Comparison of ENCODE assay signal across 8 cellular contexts in the genomic region with DNA sequence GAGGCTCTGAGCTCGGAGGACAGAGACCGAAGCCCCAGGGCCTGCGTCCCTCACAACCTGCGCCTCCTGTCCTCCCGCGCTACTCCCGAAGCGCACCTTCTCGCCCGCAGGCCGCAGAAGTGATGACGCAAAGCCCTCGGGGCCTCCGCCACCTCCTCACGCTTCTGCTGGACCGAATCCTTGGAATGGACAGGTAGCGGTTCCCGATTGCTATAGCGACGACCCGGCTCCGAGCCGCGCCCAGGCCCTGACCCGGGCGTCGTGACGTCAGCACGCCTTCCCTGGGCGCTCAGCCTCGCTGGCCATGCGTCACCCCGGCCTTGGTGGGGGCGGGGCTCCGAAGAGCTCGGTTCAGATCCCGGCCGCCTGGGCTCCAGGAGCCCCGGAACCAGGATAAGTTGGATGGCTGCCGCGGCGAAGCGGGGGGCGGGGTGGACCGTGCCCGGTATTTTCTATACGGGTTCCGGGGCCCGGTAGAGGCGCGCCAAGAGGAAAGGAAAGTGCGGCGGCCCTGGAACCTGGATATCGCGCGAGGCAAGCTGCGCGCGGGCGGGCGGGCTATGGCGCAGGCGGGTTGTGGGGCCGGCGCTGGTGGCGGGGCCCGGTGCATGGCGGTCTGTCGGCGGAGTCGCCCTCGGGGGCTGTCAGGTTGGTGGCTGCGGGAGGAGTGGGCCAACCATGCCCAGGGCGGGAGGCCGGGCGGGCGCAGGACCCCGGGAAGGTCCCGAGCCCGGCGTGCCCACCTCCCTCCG. TPM values are rescaled to one million over a fixed set of nuclear protein-coding genes. Genes with fewer than 3 reads are reported as not detected.
DNase-seq lines count a peak whose midpoint lies in the region; ATAC-seq, FAIRE-seq and TF ChIP-seq lines count a peak whose summit lies in the region.

Gene ZNF76 (plus strand): TSS at position 542 of the 752 bp plus-strand sequence. CDS start 21,417 bp downstream, outside the sequence.

- FAIRE-seq in pancreas (lab: Jason Lieb, UNC) = no peak

- no peaks in the 10 kb centered on the region for H4K20me1 ChIP-seq in SU-DHL-6 (ENCODE audit: low read depth, low read length)

- H3K36me3 Mint-ChIP-seq in activated naive CD8-positive, alpha-beta T cell treated with anti-CD3 and anti-CD28 coated beads, Interleukin-2, amount 10 ng/mL, durations not matched to agents 7 days and 5 days = peaks cover 4% of the 10 kb centered on the region

- H3K4me3 ChIP-seq in SU-DHL-6 (ENCODE audit: insufficient read depth, low read length, poor library complexity, severe bottlenecking) (peak within 1 kb of the TSS; percentile 72), pancreas (peak within 1 kb of the TSS; percentile 77 to 97 (median 91)), tibial artery (peak within 1 kb of the TSS; percentile 80 to 94)

- no peaks in the 10 kb centered on the region for H3K27me3 Mint-ChIP-seq in activated naive CD8-positive, alpha-beta T cell treated with anti-CD3 and anti-CD28 coated beads, Interleukin-2, amount 10 ng/mL, durations not matched to agents 7 days and 5 days

- peak within 1 kb of the TSS; percentile 77 for H3K4me2 ChIP-seq in SU-DHL-6 (ENCODE audit: low read depth, low read length, poor library complexity, severe bottlenecking)

- H3F3A ChIP-seq in SU-DHL-6 (ENCODE audit: insufficient read depth) = peaks cover 18% of the 10 kb centered on the region

- peak; percentile 93 for ATAC-seq in HG02642 (IDR thresholded peaks at IDR 0.05; ENCODE audit: poor library complexity, unreplicated experiment)
- ATAC-seq in activated naive CD8-positive, alpha-beta T cell treated with anti-CD3 and anti-CD28 coated beads, Interleukin-2, amount 10 ng/mL, durations not matched to agents 7 days and 5 days (ENCODE audit: low read depth) = peak; percentile 91
- ATAC-seq in Right ventricle myocardium inferior = peak; percentile 93
- peak; percentile 90 to 96 (median 96) for ATAC-seq in pancreas

- no peaks in the 10 kb centered on the region for H3K9me2 ChIP-seq in SU-DHL-6 (replicated peaks; ENCODE audit: insufficient read depth, low read length)

- H3K9ac ChIP-seq in SU-DHL-6 (ENCODE audit: low read length) = peak within 1 kb of the TSS; percentile 86

- H3K79me2 ChIP-seq in SU-DHL-6 (ENCODE audit: insufficient read depth, low read length) = peaks cover 34% of the 10 kb centered on the region; the same call in 1 of the 2 replicates

- 0 to 1% methylated on average over 61 to 82 of the region's 82 CpGs for WGBS in pancreas, 2 donors

- H3K4me1 ChIP-seq in pancreas (peaks cover 0 to 13% (median 0%) of the 10 kb centered on the region in 3 donors), tibial artery (peaks cover 0 to 65% (median 22%) of the 10 kb centered on the region in 4 donors)

- H3K36me3 ChIP-seq in SU-DHL-6 (ENCODE audit: low read length) = no peaks in the 10 kb centered on the region
- no peaks in the 10 kb centered on the region for H3K36me3 ChIP-seq in pancreas
- H3K36me3 ChIP-seq in tibial artery = no peaks in the 10 kb centered on the region

- no peaks in the 10 kb centered on the region for H3K9me3 Mint-ChIP-seq in activated naive CD8-positive, alpha-beta T cell treated with anti-CD3 and anti-CD28 coated beads, Interleukin-2, amount 10 ng/mL, durations not matched to agents 7 days and 5 days

- DNase-seq in GM10266 (ENCODE audit: extremely low spot score) = peak; percentile 94
- DNase-seq in NCI-H128 (lab: John Stamatoyannopoulos, UW; ENCODE audit: unreplicated experiment) = peak; percentile 90
- DNase-seq in activated naive CD8-positive, alpha-beta T cell treated with anti-CD3 and anti-CD28 coated beads, Interleukin-2, amount 10 ng/mL, durations not matched to agents 7 days and 5 days = peak; percentile 95
- peak; percentile 99 for DNase-seq in Right ventricle myocardium inferior (ENCODE audit: missing footprints)
- DNase-seq in pancreas = peak; percentile 98 to 100 (median 99)
- DNase-seq in tibial artery = peak; percentile 97 to 99

- peaks cover 31% of the 10 kb centered on the region for H3K4me1 Mint-ChIP-seq in activated naive CD8-positive, alpha-beta T cell treated with anti-CD3 and anti-CD28 coated beads, Interleukin-2, amount 10 ng/mL, durations not matched to agents 7 days and 5 days

- H3K9me3 ChIP-seq in SU-DHL-6 (ENCODE audit: insufficient read depth, low read length) = no peaks in the 10 kb centered on the region
- H3K9me3 ChIP-seq in pancreas = no peaks in the 10 kb centered on the region
- no peaks in the 10 kb centered on the region for H3K9me3 ChIP-seq in tibial artery

- H3K27me3 ChIP-seq in SU-DHL-6 (ENCODE audit: low read length) (no peaks in the 10 kb centered on the region), pancreas (no peaks in the 10 kb centered on the region), tibial artery (no peaks in the 10 kb centered on the region)

- H3K27ac Mint-ChIP-seq in activated naive CD8-positive, alpha-beta T cell treated with anti-CD3 and anti-CD28 coated beads, Interleukin-2, amount 10 ng/mL, durations not matched to agents 7 days and 5 days = peak within 1 kb of the TSS; percentile 94

- peak within 1 kb of the TSS; percentile 95 for H3K4me3 Mint-ChIP-seq in activated naive CD8-positive, alpha-beta T cell treated with anti-CD3 and anti-CD28 coated beads, Interleukin-2, amount 10 ng/mL, durations not matched to agents 7 days and 5 days

- peak within 1 kb of the TSS; percentile 88 for H2AFZ ChIP-seq in SU-DHL-6 (ENCODE audit: low read depth, low read length, severe bottlenecking)

- POLR2A ChIA-PET in activated naive CD8-positive, alpha-beta T cell treated with anti-CD3 and anti-CD28 coated beads, Interleukin-2, amount 10 ng/mL, durations not matched to agents 7 days and 5 days (lab: Charles Lee) = interaction anchor here (0.6 to 2.2 kb wide), 9 partner anchors 8 to 662 kb away, joined by 4 to 10 read pairs (median 5); partner anchors contain the start of genes RPL10A and SRPK1

- TF ChIP-seq CTCF in GM10266 (IDR thresholded peaks at IDR 0.05; ENCODE audit: control insufficient read depth, insufficient read depth, low read depth, missing control alignments) = peak; percentile 12
- peak; percentile 4 for TF ChIP-seq CTCF in SU-DHL-6 (IDR thresholded peaks at IDR 0.05; ENCODE audit: insufficient read depth, low read length, poor library complexity, severe bottlenecking)
- no peak for TF ChIP-seq CTCF in pancreas (IDR thresholded peaks at IDR 0.05)
- peak in 1 of 2 experiments; percentile 74 for TF ChIP-seq CTCF in tibial artery (IDR thresholded peaks at IDR 0.05)

- H3K27ac ChIP-seq in SU-DHL-6 (ENCODE audit: low read depth, low read length) (peak within 1 kb of the TSS; percentile 72), pancreas (peak within 1 kb of the TSS; percentile 91 to 96 (median 94)), tibial artery (peak within 1 kb of the TSS; percentile 98)

- intact Hi-C loops in Right ventricle myocardium inferior (cut with DNase I) (no loop called here), pancreas (cut with DNase I) (no loop called here), tibial artery (cut with DNase I; ENCODE audit: low total_unique reads) (loop anchor here (10.0 kb wide), 1 partner anchor 245 kb away; no protein-coding TSS in a partner anchor)

RNA-seq across cellular contexts. Expression of gene ZNF76, which starts in this region (rescaled TPM):
- total RNA-seq in activated naive CD8-positive, alpha-beta T cell treated with anti-CD3 and anti-CD28 coated beads, Interleukin-2, amount 10 ng/mL, durations not matched to agents 7 days and 5 days = 10 to 100 TPM; 63.0 to 66.0 TPM
- total RNA-seq in Right ventricle myocardium inferior (36.0 TPM), pancreas (10 to 100 TPM; 14.9 to 25.0 (median 16.3) TPM)
- polyA plus RNA-seq in pancreas = 10 to 100 TPM; 48.2 to 51.1 TPM

Comparison
In these comparisons a context has a peak if more than half of its experiments do, and no peak if none do; other contexts are left out.
1. Peak in every context shown above with its lines: DNase-seq, ATAC-seq, H3K4me3 ChIP-seq and H3K27ac ChIP-seq.
2. CTCF ChIP-seq: peak in GM10266 (single experiment) and SU-DHL-6 (single experiment); none in pancreas (0 of 4).